ENCODE assay signal across 8 cellular contexts in genomic region chr17:69684251-69684650, GRCh38.
"Had no signal": no experiment of that assay in that cellular context is flagged by ENCODE, and none has a peak within 500 bp of the region (broad histone marks: within the 10 kb centered on the region; RNA-seq: fewer than 3 reads in every experiment).

No MANE protein-coding gene starts in this region.

- ATAC-seq: HCT116 had no signal

- H3K4me1 ChIP-seq: HAP-1 had no signal

- H3K27ac ChIP-seq: GM23248, HL-60 had no signal

- H3K9me3 ChIP-seq: HAP-1 had no signal

- DNase-seq: GOT3, H7, HFFc6, KG1 had no signal

- H3K4me3 ChIP-seq: GM23248, HAP-1 had no signal

- H3K9ac ChIP-seq: GM23248 had no signal

- H2AFZ ChIP-seq: GM23248 had no signal

- H3K36me3 ChIP-seq: HAP-1 had no signal
